21 cellular contexts compared by ENCODE assay signal in the genomic region with DNA sequence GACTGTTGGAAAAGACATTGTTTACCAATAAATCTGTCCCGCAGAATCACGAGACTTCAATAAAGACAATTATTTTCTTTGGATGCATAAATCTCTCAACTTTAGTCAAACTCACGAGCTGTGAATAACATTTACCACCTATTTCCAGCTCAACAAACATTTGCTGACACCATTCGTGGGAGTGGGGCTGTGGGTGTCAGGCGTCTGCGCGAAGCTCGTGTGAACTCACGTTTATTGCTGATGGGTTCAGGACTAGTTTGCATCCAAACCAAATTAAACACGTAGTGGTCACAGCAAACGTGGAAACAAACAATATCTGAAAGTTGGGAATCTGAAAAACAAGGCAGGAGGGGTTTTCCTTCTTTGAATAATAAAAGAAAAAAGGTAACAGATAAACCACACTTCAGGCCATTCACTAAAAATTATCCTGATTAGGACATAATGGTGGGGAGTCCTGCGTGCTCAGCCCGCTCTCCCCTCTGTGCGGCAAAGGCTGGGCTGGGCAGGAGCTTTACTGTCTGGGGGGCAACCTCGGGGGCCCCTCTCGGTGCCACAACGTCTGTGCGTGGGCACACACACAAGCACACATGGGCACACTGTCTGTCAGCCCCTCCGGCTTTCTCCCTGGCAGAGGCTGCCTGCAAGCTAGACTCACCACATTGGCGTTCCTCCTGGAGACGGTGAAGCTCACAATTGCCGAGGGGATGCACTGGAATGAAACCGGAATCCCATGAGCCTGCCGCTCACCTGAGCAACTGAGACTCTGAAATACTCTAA. TPM values are rescaled to one million over a fixed set of nuclear protein-coding genes. Genes with fewer than 3 reads are reported as not detected.
"Had no signal": no experiment of that assay in that cellular context is flagged by ENCODE, and none has a peak within 500 bp of the region (broad histone marks: within the 10 kb centered on the region; RNA-seq: fewer than 3 reads in every experiment).

No MANE protein-coding gene starts in this region.

- H3K27ac ChIP-seq: dorsolateral prefrontal cortex, epithelial cell of prostate, foreskin keratinocyte, prostate gland, right atrium auricular region, tibial nerve had no signal

- H3K9me3 ChIP-seq: prostate gland, right atrium auricular region, tibial nerve had no signal

- H3K27me3 ChIP-seq: right atrium auricular region had no signal

- H3K9me3 Mint-ChIP-seq: nephron; stimulated activated naive CD8-positive, alpha-beta T cell treated with anti-CD3 and anti-CD28 coated beads, Interleukin-15, Interleukin-2, amounts not matched to agents 100 ng/mL and 50 ng/mL, for 24 hours; WTC11 had no signal

- ATAC-seq: activated CD4-positive, alpha-beta T cell treated with anti-CD3 and anti-CD28 coated beads for 36 hours; foreskin keratinocyte; WTC11 had no signal

- H3K4me3 Mint-ChIP-seq: activated CD4-positive, alpha-beta T cell treated with anti-CD3 and anti-CD28 coated beads for 36 hours; activated naive CD8-positive, alpha-beta T cell; nephron; stimulated activated naive CD8-positive, alpha-beta T cell treated with anti-CD3 and anti-CD28 coated beads, Interleukin-15, Interleukin-2, amounts not matched to agents 100 ng/mL and 50 ng/mL, for 24 hours; WTC11 had no signal

- H3K36me3 Mint-ChIP-seq: activated naive CD8-positive, alpha-beta T cell; WTC11 had no signal

- H3K27me3 Mint-ChIP-seq: activated naive CD8-positive, alpha-beta T cell; stimulated activated naive CD8-positive, alpha-beta T cell treated with anti-CD3 and anti-CD28 coated beads, Interleukin-15, Interleukin-2, amounts not matched to agents 100 ng/mL and 50 ng/mL, for 24 hours had no signal

- H3K4me3 ChIP-seq: dorsolateral prefrontal cortex, lung, prostate gland, right atrium auricular region, tibial nerve had no signal

- H3K27ac Mint-ChIP-seq: activated CD4-positive, alpha-beta T cell treated with anti-CD3 and anti-CD28 coated beads for 36 hours; activated naive CD8-positive, alpha-beta T cell; stimulated activated naive CD8-positive, alpha-beta T cell treated with anti-CD3 and anti-CD28 coated beads, Interleukin-15, Interleukin-2, amounts not matched to agents 100 ng/mL and 50 ng/mL, for 24 hours; WTC11 had no signal

- H3K4me1 Mint-ChIP-seq: WTC11 had no signal

- H3K36me3 ChIP-seq: prostate gland, right atrium auricular region, tibial nerve had no signal

- DNase-seq: activated CD4-positive, alpha-beta T cell treated with anti-CD3 and anti-CD28 coated beads for 36 hours; activated CD4-positive, alpha-beta T cell treated with anti-CD3 and anti-CD28 coated beads, Interleukin-2, amount 50 U/mL, for 48 hours; activated T-cell treated with anti-CD3 and anti-CD28 coated beads for 4 hours; amniotic stem cell; foreskin keratinocyte; hypothalamus; islet precursor cell; midbrain; stimulated activated CD4-positive, alpha-beta T cell treated with anti-CD3 and anti-CD28 coated beads, Interleukin-2, amount 100 ng/mL, for 24 hours had no signal

- H3K4me1 ChIP-seq: prostate gland had no signal

RNA-seq across cellular contexts. Expression of a gene that starts 5.3 kb away (rescaled TPM):
- total RNA-seq: activated CD4-positive, alpha-beta T cell treated with anti-CD3 and anti-CD28 coated beads for 36 hours; foreskin keratinocyte; osteocyte; tibial nerve had no signal
- polyA plus RNA-seq: foreskin keratinocyte had no signal

RNA-seq across cellular contexts. Expression of a gene that starts 9.9 kb away (rescaled TPM):
- total RNA-seq: T-helper 2 cell treated with Interferon-gamma antibody and Interleukin-4, amounts not matched to agents 100 ng/mL and 5 ng/mL, for 36 hours; WTC11 had no signal

RNA-seq across cellular contexts. Expression of a gene that starts 21.8 kb away (rescaled TPM):
- total RNA-seq: activated CD4-positive, alpha-beta T cell treated with anti-CD3 and anti-CD28 coated beads for 36 hours; foreskin keratinocyte; lung; osteocyte; right atrium auricular region; T-helper 2 cell treated with Interferon-gamma antibody and Interleukin-4, amounts not matched to agents 100 ng/mL and 5 ng/mL, for 36 hours; tibial nerve; WTC11 had no signal
- polyA plus RNA-seq: foreskin keratinocyte, lung had no signal
